ENCODE assay signal across 1 cellular context in genomic region chr2:130342533-130343275, GRCh38.
TF ChIP-seq lines count a peak whose summit lies in the region.

TSS of gene IMP4 (plus strand) at chr2:130342897. CDS start at chr2:130342933, 36 bp downstream.

TF ChIP-seq in A549, 52 proteins besides CTCF, POLR2A, EP300 and RAD21 (continued from another document):
- TF ChIP-seq MAX (IDR thresholded peaks at IDR 0.05) (peak; percentile 98), CBX2 (IDR thresholded peaks at IDR 0.05; ENCODE audit: borderline replicate concordance, low read depth) (no peak), REST (IDR thresholded peaks at IDR 0.05) (no peak), MAZ (IDR thresholded peaks at IDR 0.05; ENCODE audit: borderline replicate concordance, low read depth, low read length) (no peak), CEBPB (IDR thresholded peaks at IDR 0.05) (no peak), CBX8 (IDR thresholded peaks at IDR 0.05) (no peak), EHMT2 (IDR thresholded peaks at IDR 0.05; ENCODE audit: low read depth) (no peak), POLR2AphosphoS2 (conservative IDR thresholded peaks at IDR 0.05; ENCODE audit: low read length) (no peak), GATA3 (IDR thresholded peaks at IDR 0.05; ENCODE audit: borderline replicate concordance) (no peak), KDM5A (IDR thresholded peaks at IDR 0.05) (peak; percentile 66), EHF (CRISPR knock-in tag; IDR thresholded peaks at IDR 0.05) (no peak), RCOR1 (IDR thresholded peaks at IDR 0.05; ENCODE audit: low read depth, low read length) (no peak), FOSL2 (IDR thresholded peaks at IDR 0.05) (no peak), FOSL2 (CRISPR knock-in tag; IDR thresholded peaks at IDR 0.05) (no peak), ESRRA (IDR thresholded peaks at IDR 0.05; ENCODE audit: borderline replicate concordance, low read length) (no peak), SREBF2 (IDR thresholded peaks at IDR 0.05) (no peak), RARB (CRISPR knock-in tag; IDR thresholded peaks at IDR 0.05) (no peak), MAFK (IDR thresholded peaks at IDR 0.05; ENCODE audit: partially characterized antibody) (no peak), ZSCAN20 (CRISPR knock-in tag; IDR thresholded peaks at IDR 0.05) (no peak), KDM1A (IDR thresholded peaks at IDR 0.05; ENCODE audit: low read depth) (no peak), SMC3 (IDR thresholded peaks at IDR 0.05) (0 out of 3 replicates have a peak, but pooled peaks have one; percentile 19), HOXA7 (CRISPR knock-in tag; IDR thresholded peaks at IDR 0.05) (no peak)
